ENCODE assay signal across 8 cellular contexts in genomic region chr17:3668279-3669084, GRCh38. TPM values are rescaled to one million over a fixed set of nuclear protein-coding genes. Genes with fewer than 3 reads are reported as not detected.
A peak's percentile ranks its signal among the peaks of the same experiment; 100 is the strongest.
DNase-seq lines count a peak whose midpoint lies in the region; ATAC-seq, FAIRE-seq and TF ChIP-seq lines count a peak whose summit lies in the region.

EMC6 (plus strand) TSS chr17:3668812; CDS start chr17:3669147, 335 bp downstream.
TAX1BP3 (minus strand) TSS chr17:3668578; CDS start chr17:3668526, 52 bp downstream.

- CTCF ChIA-PET in HepG2 (lab: Yijun Ruan, JAX; ENCODE audit: low intra/inter-chr PET ratio, low total read pairs) = no interaction called here

- no peak within 1 kb of the TSS for H2AFZ ChIP-seq in HepG2 (ENCODE audit: low read length)

- H3K9me3 ChIP-seq in HepG2 (ENCODE audit: low read length) = no peaks in the 10 kb centered on the region

- POLR2A ChIA-PET in HepG2 (lab: Yijun Ruan, JAX) = interaction anchor here (0.8 to 3.6 kb wide), 20 partner anchors 10 to 178 kb away, joined by 3 to 74 read pairs (median 6); partner anchors contain the start of genes CTNS, HASPIN, NCBP3 and P2RX5

- H3K4me2 ChIP-seq in HepG2 (ENCODE audit: low read depth, low read length) = peak within 1 kb of the TSS; percentile 90

- TF ChIP-seq EP300 in HepG2 (IDR thresholded peaks at IDR 0.05; ENCODE audit: low read depth in 2 of 2, low read length in 2 of 2) = no peak
- no peak for TF ChIP-seq EP300 in HepG2 (CRISPR knock-in tag; IDR thresholded peaks at IDR 0.05; ENCODE audit: borderline replicate concordance)

- peak within 1 kb of the TSS; percentile 95 for H3K9ac ChIP-seq in HepG2 (ENCODE audit: insufficient read depth, low read depth, low read length)

- intact Hi-C loops in HepG2 (cut with micrococcal nuclease; ENCODE audit: unreplicated experiment) = no loop called here

- WGBS in HepG2 (ENCODE audit: low lambda C conversion rate) = 0% methylated on average over 3 of the region's 89 CpGs

- FAIRE-seq in HepG2 (lab: Jason Lieb, UNC) = peak; percentile 12

- peaks cover 44% of the 10 kb centered on the region for H3K4me1 ChIP-seq in HepG2 (ENCODE audit: insufficient read depth, low read length)

- H3K79me2 ChIP-seq in HepG2 (ENCODE audit: insufficient read depth, low read length) = peaks cover 24% of the 10 kb centered on the region

- TF ChIP-seq POLR2A in HepG2 (IDR thresholded peaks at IDR 0.05; ENCODE audit: insufficient read depth in 1 of 2, low read depth in 2 of 2, low read length in 2 of 2) = peak; percentile 96 to 97

- ATAC-seq in GM19395 (IDR thresholded peaks at IDR 0.05; ENCODE audit: unreplicated experiment) (peak; percentile 88), HG03571 (IDR thresholded peaks at IDR 0.05; ENCODE audit: unreplicated experiment) (peak; percentile 78), HepG2 (peak; percentile 89)

- 0 out of 2 replicates have a peak, but pooled peaks have one; percentile 37 for TF ChIP-seq RAD21 in HepG2 (CRISPR knock-in tag; IDR thresholded peaks at IDR 0.05)

- peak within 1 kb of the TSS; percentile 89 to 97 (median 95) for H3K4me3 ChIP-seq in HepG2 (replicated peaks in 1 of 3; ENCODE audit: insufficient read depth in 1 of 3, low read depth in 2 of 3, low read length in 3 of 3)

- H3K36me3 ChIP-seq in HepG2 (replicated peaks in 1 of 2; ENCODE audit: control insufficient read depth in 1 of 2, insufficient read depth in 2 of 2, low read length in 2 of 2) = peaks cover 2 to 8% of the 10 kb centered on the region in 2 experiments; a peak in 3 of 5 replicates

- TF ChIP-seq CTCF in C4-2B (conservative IDR thresholded peaks at IDR 0.05) (no peak), HepG2 (CRISPR knock-in tag; IDR thresholded peaks at IDR 0.05) (no peak)

- H3K27me3 ChIP-seq in HepG2 (ENCODE audit: control insufficient read depth in 1 of 2, insufficient read depth in 2 of 2, low read length in 2 of 2) = no peaks in the 10 kb centered on the region; a peak in 1 of 5 replicates

- DNase-seq in NCI-H82 (lab: John Stamatoyannopoulos, UW) (peak; percentile 100), dermis microvascular lymphatic vessel endothelial cell (ENCODE audit: low read depth in 2 of 2) (peak; percentile 93 to 98), HepG2 (ENCODE audit: low spot score) (peak; percentile 95)
- peak; percentile 98 for DNase-seq in activated CD4-positive, alpha-beta T cell treated with anti-CD3 and anti-CD28 coated beads, Interleukin-2, amount 50 U/mL, for 48 hours
- DNase-seq in stimulated activated CD4-positive, alpha-beta T cell treated with anti-CD3 and anti-CD28 coated beads, Interleukin-4, amount 100 ng/mL, for 1 hour = peak; percentile 98

- no TSS peak for BruUV-seq in HepG2 (replicated peaks; lab: Mats Ljungman, UMichigan)

- in situ Hi-C loops in HepG2 (cut with HindIII; ENCODE audit: extremely low pct_ligation_motif_present, low pct_unique_long_range_greater_than_20kb) = loop anchor here (10.0 kb wide), 1 partner anchor 624 kb away; no protein-coding TSS in a partner anchor

- H3K27ac ChIP-seq in C4-2B (peak within 1 kb of the TSS; percentile 96), HepG2 (ENCODE audit: extremely low read length, insufficient read depth, low read length) (peak within 1 kb of the TSS; percentile 96)

- peaks cover 4% of the 10 kb centered on the region; the same call in 1 of the 2 replicates for H4K20me1 ChIP-seq in HepG2 (ENCODE audit: insufficient read depth, low read length)

TF ChIP-seq in HepG2, 621 proteins besides CTCF, POLR2A, EP300 and RAD21 (continues in another document):
- no peak for TF ChIP-seq MIXL1 (CRISPR knock-in tag; IDR thresholded peaks at IDR 0.05)
- TF ChIP-seq ZNF296 (CRISPR knock-in tag; conservative IDR thresholded peaks at IDR 0.05) = no peak
- TF ChIP-seq JUND (CRISPR knock-in tag; IDR thresholded peaks at IDR 0.05) = no peak
- peak; percentile 86 for TF ChIP-seq KMT2A (CRISPR knock-in tag; IDR thresholded peaks at IDR 0.05)
- TF ChIP-seq ZNF572 (CRISPR knock-in tag; IDR thresholded peaks at IDR 0.05) = no peak
- TF ChIP-seq NR2F2 (IDR thresholded peaks at IDR 0.05; ENCODE audit: borderline replicate concordance, low read depth) = no peak
- no peak for TF ChIP-seq SYNCRIP (IDR thresholded peaks at IDR 0.05; ENCODE audit: insufficient read depth, low read depth, low read length)
- TF ChIP-seq ZNF17 (CRISPR knock-in tag; IDR thresholded peaks at IDR 0.05) = no peak; the same call in 1 of the 2 replicates
- TF ChIP-seq MBD4 (IDR thresholded peaks at IDR 0.05; ENCODE audit: borderline replicate concordance, low read length) = no peak
- TF ChIP-seq ZC3H4 (CRISPR knock-in tag; IDR thresholded peaks at IDR 0.05; ENCODE audit: borderline replicate concordance) = no peak
- no peak for TF ChIP-seq PATZ1 (CRISPR knock-in tag; IDR thresholded peaks at IDR 0.05)
- no peak for TF ChIP-seq ZNF30 (CRISPR knock-in tag; IDR thresholded peaks at IDR 0.05)
- TF ChIP-seq NR2F6 (IDR thresholded peaks at IDR 0.05) = no peak
- 0 out of 2 replicates have a peak, but pooled peaks have one; percentile 26 for TF ChIP-seq NR2F6 (CRISPR knock-in tag; IDR thresholded peaks at IDR 0.05)
- no peak for TF ChIP-seq MBNL3 (CRISPR knock-in tag; conservative IDR thresholded peaks at IDR 0.05)

RNA-seq across cellular contexts. Expression of gene EMC6, which starts in this region (rescaled TPM):
- total RNA-seq in dermis microvascular lymphatic vessel endothelial cell (18.4 and 19.8 TPM in 2 replicates), HepG2 (2016; rRNA removed; fragmentation: Illumina TruSeq; extraction: Trizol) (42.2 and 45.1 TPM in 2 replicates)
- 60.5 and 83.6 TPM in 2 replicates for total RNA-seq in HepG2 (2016; cell fraction: cytosol; rRNA removed; fragmentation: Illumina TruSeq; extraction: Trizol; ENCODE audit: low read depth)
- 42.9 and 47.7 TPM in 2 replicates for total RNA-seq in HepG2 (2016; cell fraction: insoluble cytoplasmic fraction; rRNA removed; fragmentation: Illumina TruSeq; extraction: Trizol)
- total RNA-seq in HepG2 (2016; cell fraction: membrane; rRNA removed; fragmentation: Illumina TruSeq; extraction: Trizol) = 57.6 and 76.2 TPM in 2 replicates
- 22.4 and 23.6 TPM in 2 replicates for total RNA-seq in HepG2 (2016; cell fraction: nucleus; rRNA removed; fragmentation: Illumina TruSeq; extraction: Trizol)
- 47.7 and 53.7 TPM in 2 replicates for polyA plus RNA-seq in HepG2 (2011; rRNA removed)
- polyA plus RNA-seq in HepG2 (2011; cell fraction: cytosol; rRNA removed) = 50.2 and 99.7 TPM in 2 replicates
- polyA plus RNA-seq in HepG2 (2011; cell fraction: nucleus; rRNA removed) = 28.3 and 28.6 TPM in 2 replicates
- 37.0 and 41.4 TPM in 2 replicates for polyA plus RNA-seq in HepG2 (2012)
- 126 and 179 TPM in 2 replicates for polyA plus RNA-seq in HepG2 (2016; cell fraction: cytosol; fragmentation: Illumina TruSeq; extraction: Trizol; ENCODE audit: low read depth)
- polyA plus RNA-seq in HepG2 (2016; cell fraction: insoluble cytoplasmic fraction; fragmentation: Illumina TruSeq; extraction: Trizol; ENCODE audit: low read depth) = 92.6 and 104 TPM in 2 replicates
- polyA plus RNA-seq in HepG2 (2016; cell fraction: membrane; fragmentation: Illumina TruSeq; extraction: Trizol; ENCODE audit: low read depth) = 107 and 132 TPM in 2 replicates
- polyA plus RNA-seq in HepG2 (2016; cell fraction: nucleus; fragmentation: Illumina TruSeq; extraction: Trizol; ENCODE audit: insufficient read depth, low read depth) = 69.7 and 73.2 TPM in 2 replicates
- 22.5 and 22.6 TPM in 2 replicates for polyA minus RNA-seq in HepG2 (2011; rRNA and poly(A)+ RNA removed; ENCODE audit: low replicate concordance)
- 17.3 and 24.3 TPM in 2 replicates for polyA minus RNA-seq in HepG2 (2011; cell fraction: cytosol; rRNA and poly(A)+ RNA removed)
- polyA minus RNA-seq in HepG2 (2011; cell fraction: nucleus; rRNA and poly(A)+ RNA removed) = 8.5 and 13.6 TPM in 2 replicates

RNA-seq across cellular contexts. Expression of gene TAX1BP3, which starts in this region (rescaled TPM):
- total RNA-seq in dermis microvascular lymphatic vessel endothelial cell (190 and 223 TPM in 2 replicates), HepG2 (2016; rRNA removed; fragmentation: Illumina TruSeq; extraction: Trizol) (44.5 and 45.1 TPM in 2 replicates)
- 20.2 and 21.9 TPM in 2 replicates for total RNA-seq in HepG2 (2016; cell fraction: cytosol; rRNA removed; fragmentation: Illumina TruSeq; extraction: Trizol; ENCODE audit: low read depth)
- 43.7 and 44.8 TPM in 2 replicates for total RNA-seq in HepG2 (2016; cell fraction: insoluble cytoplasmic fraction; rRNA removed; fragmentation: Illumina TruSeq; extraction: Trizol)
- 44.2 and 51.0 TPM in 2 replicates for total RNA-seq in HepG2 (2016; cell fraction: membrane; rRNA removed; fragmentation: Illumina TruSeq; extraction: Trizol)
- 17.2 and 23.9 TPM in 2 replicates for total RNA-seq in HepG2 (2016; cell fraction: nucleus; rRNA removed; fragmentation: Illumina TruSeq; extraction: Trizol)
- polyA plus RNA-seq in HepG2 (2011; rRNA removed) = 16.7 and 20.4 TPM in 2 replicates
- 27.1 and 29.0 TPM in 2 replicates for polyA plus RNA-seq in HepG2 (2011; cell fraction: cytosol; rRNA removed)
- 19.8 and 21.2 TPM in 2 replicates for polyA plus RNA-seq in HepG2 (2011; cell fraction: nucleus; rRNA removed)
- 14.6 and 15.5 TPM in 2 replicates for polyA plus RNA-seq in HepG2 (2012)
- 23.2 and 28.8 TPM in 2 replicates for polyA plus RNA-seq in HepG2 (2016; cell fraction: cytosol; fragmentation: Illumina TruSeq; extraction: Trizol; ENCODE audit: low read depth)
- polyA plus RNA-seq in HepG2 (2016; cell fraction: insoluble cytoplasmic fraction; fragmentation: Illumina TruSeq; extraction: Trizol; ENCODE audit: low read depth) = 43.3 and 55.1 TPM in 2 replicates
- polyA plus RNA-seq in HepG2 (2016; cell fraction: membrane; fragmentation: Illumina TruSeq; extraction: Trizol; ENCODE audit: low read depth) = 46.7 and 49.7 TPM in 2 replicates
- 31.7 and 35.3 TPM in 2 replicates for polyA plus RNA-seq in HepG2 (2016; cell fraction: nucleus; fragmentation: Illumina TruSeq; extraction: Trizol; ENCODE audit: insufficient read depth, low read depth)
- 23.4 and 40.0 TPM in 2 replicates for polyA minus RNA-seq in HepG2 (2011; rRNA and poly(A)+ RNA removed; ENCODE audit: low replicate concordance)
- polyA minus RNA-seq in HepG2 (2011; cell fraction: cytosol; rRNA and poly(A)+ RNA removed) = 12.6 and 16.6 TPM in 2 replicates
- 11.7 and 13.6 TPM in 2 replicates for polyA minus RNA-seq in HepG2 (2011; cell fraction: nucleus; rRNA and poly(A)+ RNA removed)

Comparison
In these comparisons a context has a peak if more than half of its experiments do, and no peak if none do; other contexts are left out.
1. Peak in every context shown above with its lines: DNase-seq, ATAC-seq, H3K4me3 ChIP-seq and H3K27ac ChIP-seq.